ENCODE assay signal across 30 cellular contexts in genomic region chr11:73058989-73059674, GRCh38.
"Had no signal": no experiment of that assay in that cellular context is flagged by ENCODE, and none has a peak within 500 bp of the region (broad histone marks: within the 10 kb centered on the region; RNA-seq: fewer than 3 reads in every experiment).

No MANE protein-coding gene starts in this region.

- H2AFZ ChIP-seq: PC-9 had no signal

- H3K27me3 ChIP-seq: adrenal gland, body of pancreas, breast epithelium had no signal

- H3K27ac ChIP-seq: adrenal gland, body of pancreas, breast epithelium, PC-9, RWPE1, WERI-Rb-1 had no signal

- H3K4me2 ChIP-seq: PC-9 had no signal

- H3K9me3 ChIP-seq: adrenal gland, body of pancreas, breast epithelium had no signal

- H3K4me3 ChIP-seq: adrenal gland, body of pancreas, breast epithelium, PC-9 had no signal

- H3K36me3 ChIP-seq: adrenal gland, breast epithelium, WERI-Rb-1 had no signal

- FAIRE-seq: astrocyte, RCC 7860 had no signal

- ATAC-seq: activated CD8-positive, alpha-beta T cell treated with anti-CD3 and anti-CD28 coated beads, Interleukin-2, amount 10 ng/mL, durations not matched to agents 7 days and 5 days; body of pancreas; Right ventricle myocardium inferior had no signal

- H3K4me1 ChIP-seq: breast epithelium had no signal

- DNase-seq: activated CD4-positive, alpha-beta T cell treated with anti-CD3 and anti-CD28 coated beads for 36 hours; activated CD4-positive, alpha-beta T cell treated with anti-CD3 and anti-CD28 coated beads, Interleukin-2, amount 10 ng/mL, durations not matched to agents 7 days and 5 days; activated CD4-positive, alpha-beta T cell treated with anti-CD3 and anti-CD28 coated beads, Interleukin-2, amount 50 U/mL, for 48 hours; activated CD8-positive, alpha-beta T cell treated with anti-CD3 and anti-CD28 coated beads, Interleukin-2, amount 10 ng/mL, durations not matched to agents 7 days and 5 days; activated gamma-delta T cell treated with Interleukin-2 at 50 U/mL for 16 hours; activated naive CD4-positive, alpha-beta T cell treated with anti-CD3 and anti-CD28 coated beads for 36 hours; activated T-cell treated with anti-CD3 and anti-CD28 coated beads for 4 hours; activated T-cell treated with anti-CD3 and anti-CD28 coated beads, Interleukin-2, amount 50 U/mL, for 4 hours; adrenal gland; body of pancreas; NCI-H1092 treated with DMSO at 0.1 percent for 48 hours; NCI-H1417; NCI-H146; NCI-H187; NCI-H2029 treated with DMSO at 0.1 percent for 48 hours; NCI-H2107; NCI-H2171; NCI-H510A; NCI-H526; NCI-H748 treated with DMSO at 0.1 percent for 48 hours; NK-92 treated with Interleukin-12 subunit alpha and Interleukin-12 subunit beta, amount 100 ng/mL, for 24 hours; PC-9; SW 1271; T1000; WERI-Rb-1 had no signal
